Comparison of ENCODE assay signal across 8 cellular contexts in the genomic region with DNA sequence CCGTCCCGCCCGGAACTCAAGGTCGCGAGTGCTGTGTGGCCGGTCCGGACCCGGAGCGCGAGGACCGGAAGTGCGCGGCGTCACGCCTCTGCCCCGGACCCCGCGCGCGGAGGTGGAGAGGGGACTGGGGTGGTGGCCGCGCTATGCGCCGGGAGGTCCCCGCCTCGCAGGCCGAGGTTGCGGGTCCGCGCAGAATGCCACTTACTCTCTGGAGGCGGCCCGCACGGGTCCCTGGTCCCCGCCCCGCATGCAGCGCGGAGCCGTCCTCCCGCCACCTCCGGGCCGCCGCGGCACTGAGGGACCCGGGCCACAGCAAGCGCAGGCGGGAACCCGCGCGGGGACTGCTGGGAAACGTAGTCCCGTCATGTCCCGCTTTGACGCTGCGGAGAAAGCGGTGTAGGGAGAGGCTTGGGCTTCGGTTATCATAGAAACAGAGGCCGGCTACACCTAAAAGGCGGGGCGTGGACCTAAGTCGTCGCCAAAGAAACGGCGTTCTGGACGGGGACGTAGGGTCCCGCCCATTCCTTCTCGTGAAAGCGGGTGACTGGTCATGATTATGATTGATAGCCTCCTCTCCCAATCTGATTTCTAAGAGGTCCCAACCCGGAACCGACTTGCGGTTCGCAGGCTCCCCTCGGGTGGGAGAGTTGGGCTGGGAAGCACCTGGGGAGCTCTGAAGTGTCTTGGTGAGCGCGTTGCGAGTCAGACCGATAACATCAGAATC. TPM values are rescaled to one million over a fixed set of nuclear protein-coding genes. Genes with fewer than 3 reads are reported as not detected.
DNase-seq lines count a peak whose midpoint lies in the region; ATAC-seq, FAIRE-seq and TF ChIP-seq lines count a peak whose summit lies in the region.

A gene (minus strand): TSS at position 295 of the 724 bp plus-strand sequence. CDS start 11,698 bp downstream, outside the sequence.

- H3K4me3 ChIP-seq in adipocyte (ENCODE audit: low read length) = peak within 1 kb of the TSS; percentile 87
- peak within 1 kb of the TSS; percentile 71 for H3K4me3 ChIP-seq in ovary
- peak within 1 kb of the TSS; percentile 47 to 74 (median 70) for H3K4me3 ChIP-seq in thyroid gland (replicated peaks in 1 of 3)

- DNase-seq in GM12891 (ENCODE audit: insufficient read length, low spot score) = peak; percentile 94
- DNase-seq in NCI-H1417 treated with DMSO at 0.1 percent for 48 hours (lab: John Stamatoyannopoulos, UW) = peak; percentile 93
- DNase-seq in SW 1271 (lab: John Stamatoyannopoulos, UW) = peak; percentile 98
- DNase-seq in adipocyte (ENCODE audit: low read depth) = peak; percentile 100
- DNase-seq in Right ventricle myocardium superior = peak; percentile 99
- peak; percentile 97 to 99 (median 98) for DNase-seq in ovary
- DNase-seq in thyroid gland = peak; percentile 99

- H3K4me1 ChIP-seq in adipocyte (ENCODE audit: control insufficient read depth, insufficient read depth, low read length) = peaks cover 25% of the 10 kb centered on the region
- peaks cover 16% of the 10 kb centered on the region for H3K4me1 ChIP-seq in ovary (ENCODE audit: insufficient read depth)
- peaks cover 20 to 30% of the 10 kb centered on the region in 2 donors for H3K4me1 ChIP-seq in thyroid gland

- intact Hi-C loops in Right ventricle myocardium superior (cut with DNase I) (no loop called here), ovary (cut with DNase I) (no loop called here), thyroid gland (cut with DNase I) (loop anchor here (10.0 kb wide), 1 partner anchor 56 kb away; a partner anchor contains a TSS)

- peak; percentile 99 for FAIRE-seq in GM12891 (lab: Jason Lieb, UNC)

- TF ChIP-seq POLR2A in GM12891 (IDR thresholded peaks at IDR 0.05; ENCODE audit: low read depth, low read length) (peak; percentile 69), ovary (IDR thresholded peaks at IDR 0.05) (peak; percentile 80), thyroid gland (IDR thresholded peaks at IDR 0.05) (peak; percentile 80 to 90)

- TF ChIP-seq EP300 in ovary (IDR thresholded peaks at IDR 0.05) = peak; percentile 22

- peak; percentile 82 for ATAC-seq in HG02798 (IDR thresholded peaks at IDR 0.05; ENCODE audit: poor library complexity, unreplicated experiment)
- ATAC-seq in Right ventricle myocardium superior (ENCODE audit: poor library complexity) = peak; percentile 97

- TF ChIP-seq CTCF in ovary (IDR thresholded peaks at IDR 0.05) = peak in 2 of 3 donors; percentile 39 to 52
- TF ChIP-seq CTCF in thyroid gland (IDR thresholded peaks at IDR 0.05) = peak in 2 of 6 experiments; percentile 36 to 41

- H3K27me3 ChIP-seq in adipocyte (replicated peaks; ENCODE audit: control insufficient read depth, insufficient read depth, low read length) (no peaks in the 10 kb centered on the region), ovary (no peaks in the 10 kb centered on the region), thyroid gland (no peaks in the 10 kb centered on the region)

- H3K36me3 ChIP-seq in adipocyte (ENCODE audit: control insufficient read depth, insufficient read depth, low read length, severe bottlenecking) (no peaks in the 10 kb centered on the region), ovary (no peaks in the 10 kb centered on the region), thyroid gland (no peaks in the 10 kb centered on the region)

- H3K9me3 ChIP-seq in adipocyte (ENCODE audit: control insufficient read depth, low read length) (no peaks in the 10 kb centered on the region), ovary (no peaks in the 10 kb centered on the region), thyroid gland (no peaks in the 10 kb centered on the region)

- H3K9ac ChIP-seq in adipocyte (ENCODE audit: low read length) = peak within 1 kb of the TSS; percentile 91

- H3K27ac ChIP-seq in ovary = peak within 1 kb of the TSS; percentile 28 to 95
- peak within 1 kb of the TSS; percentile 88 to 96 (median 92) for H3K27ac ChIP-seq in thyroid gland

- WGBS in ovary, 3 donors = 0 to 1% (median 1%) methylated on average over 56 to 77 of the region's 77 CpGs
- 0% methylated on average over 14 to 26 of the region's 77 CpGs for WGBS in thyroid gland, 2 donors

TF ChIP-seq in GM12891, 5 proteins besides CTCF, POLR2A, EP300 and RAD21:
- 0 out of 2 replicates have a peak, but pooled peaks have one; percentile 41 for TF ChIP-seq POU2F2 (IDR thresholded peaks at IDR 0.05; ENCODE audit: low read depth, low read length)
- TF ChIP-seq PAX5 (IDR thresholded peaks at IDR 0.05; ENCODE audit: insufficient read depth, low read length, severe bottlenecking) = peak; percentile 100
- no peak for TF ChIP-seq SPI1 (IDR thresholded peaks at IDR 0.05; ENCODE audit: low read depth, low read length)
- peak; percentile 84 for TF ChIP-seq TAF1 (IDR thresholded peaks at IDR 0.05; ENCODE audit: low read depth, low read length)
- TF ChIP-seq POLR2AphosphoS5 (IDR thresholded peaks at IDR 0.05; ENCODE audit: low read depth, low read length) = peak; percentile 60; the same call in 1 of the 2 replicates

RNA-seq across cellular contexts. Expression of the gene that starts here (rescaled TPM):
- 1.4 TPM for polyA plus RNA-seq in GM12891 (2012; ENCODE audit: low read depth, missing spikeins)
- total RNA-seq in Right ventricle myocardium superior (0.13 TPM), ovary (1 to 10 TPM; 1.4 to 3.2 (median 2.7) TPM), thyroid gland (10 to 100 TPM in 3 of 4 donors, 1 to 10 TPM in 1; 6.3 to 16.4 (median 15.1) TPM)
- 1 to 10 TPM in 1 of 2 donors, not detected in 1; 2.3 TPM for polyA plus RNA-seq in ovary

Comparison
In these comparisons a context has a peak if more than half of its experiments do, and no peak if none do; other contexts are left out.
1. Peak in every context shown above with its lines: DNase-seq, ATAC-seq, H3K4me3 ChIP-seq and H3K27ac ChIP-seq.
2. Peak in DNase-seq and ATAC-seq in Right ventricle myocardium superior; RNA of the gene not detected or under 1 TPM.